Comparison of ENCODE assay signal across 1 cellular context in the genomic region with DNA sequence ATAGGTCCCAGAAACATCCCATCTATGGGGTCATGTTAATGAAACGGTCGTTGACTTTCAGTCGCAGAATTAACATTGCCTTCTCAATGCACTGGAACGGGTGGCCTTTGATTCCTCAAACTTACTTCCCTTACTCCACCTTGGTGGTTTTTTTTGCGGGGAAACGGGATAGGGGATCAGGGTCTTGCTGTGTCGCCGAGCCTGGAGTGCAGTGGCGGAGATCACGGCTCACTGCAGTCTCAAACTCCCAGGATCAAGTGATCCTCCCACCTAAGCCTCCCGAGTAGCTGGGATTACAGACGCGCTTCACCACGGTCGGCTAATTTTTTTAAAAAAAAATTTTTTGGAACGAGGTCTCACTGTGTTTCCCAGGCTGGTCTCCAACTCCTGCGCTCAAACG.
TF ChIP-seq lines count a peak whose summit lies in the region.

No MANE protein-coding gene starts in this region.

TF ChIP-seq in GM12878, 131 proteins besides CTCF, POLR2A, EP300 and RAD21 (continued from another document):
- TF ChIP-seq, protein P1, sequence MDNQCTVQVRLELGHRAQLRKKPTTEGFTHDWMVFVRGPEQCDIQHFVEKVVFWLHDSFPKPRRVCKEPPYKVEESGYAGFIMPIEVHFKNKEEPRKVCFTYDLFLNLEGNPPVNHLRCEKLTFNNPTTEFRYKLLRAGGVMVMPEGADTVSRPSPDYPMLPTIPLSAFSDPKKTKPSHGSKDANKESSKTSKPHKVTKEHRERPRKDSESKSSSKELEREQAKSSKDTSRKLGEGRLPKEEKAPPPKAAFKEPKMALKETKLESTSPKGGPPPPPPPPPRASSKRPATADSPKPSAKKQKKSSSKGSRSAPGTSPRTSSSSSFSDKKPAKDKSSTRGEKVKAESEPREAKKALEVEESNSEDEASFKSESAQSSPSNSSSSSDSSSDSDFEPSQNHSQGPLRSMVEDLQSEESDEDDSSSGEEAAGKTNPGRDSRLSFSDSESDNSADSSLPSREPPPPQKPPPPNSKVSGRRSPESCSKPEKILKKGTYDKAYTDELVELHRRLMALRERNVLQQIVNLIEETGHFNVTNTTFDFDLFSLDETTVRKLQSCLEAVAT (IDR thresholded peaks at IDR 0.05): no peak
- TF ChIP-seq, protein P2, sequence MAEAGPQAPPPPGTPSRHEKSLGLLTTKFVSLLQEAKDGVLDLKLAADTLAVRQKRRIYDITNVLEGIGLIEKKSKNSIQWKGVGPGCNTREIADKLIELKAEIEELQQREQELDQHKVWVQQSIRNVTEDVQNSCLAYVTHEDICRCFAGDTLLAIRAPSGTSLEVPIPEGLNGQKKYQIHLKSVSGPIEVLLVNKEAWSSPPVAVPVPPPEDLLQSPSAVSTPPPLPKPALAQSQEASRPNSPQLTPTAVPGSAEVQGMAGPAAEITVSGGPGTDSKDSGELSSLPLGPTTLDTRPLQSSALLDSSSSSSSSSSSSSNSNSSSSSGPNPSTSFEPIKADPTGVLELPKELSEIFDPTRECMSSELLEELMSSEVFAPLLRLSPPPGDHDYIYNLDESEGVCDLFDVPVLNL (IDR thresholded peaks at IDR 0.05; ENCODE audit: low read depth, low read length): no peak
